In the genomic region with DNA sequence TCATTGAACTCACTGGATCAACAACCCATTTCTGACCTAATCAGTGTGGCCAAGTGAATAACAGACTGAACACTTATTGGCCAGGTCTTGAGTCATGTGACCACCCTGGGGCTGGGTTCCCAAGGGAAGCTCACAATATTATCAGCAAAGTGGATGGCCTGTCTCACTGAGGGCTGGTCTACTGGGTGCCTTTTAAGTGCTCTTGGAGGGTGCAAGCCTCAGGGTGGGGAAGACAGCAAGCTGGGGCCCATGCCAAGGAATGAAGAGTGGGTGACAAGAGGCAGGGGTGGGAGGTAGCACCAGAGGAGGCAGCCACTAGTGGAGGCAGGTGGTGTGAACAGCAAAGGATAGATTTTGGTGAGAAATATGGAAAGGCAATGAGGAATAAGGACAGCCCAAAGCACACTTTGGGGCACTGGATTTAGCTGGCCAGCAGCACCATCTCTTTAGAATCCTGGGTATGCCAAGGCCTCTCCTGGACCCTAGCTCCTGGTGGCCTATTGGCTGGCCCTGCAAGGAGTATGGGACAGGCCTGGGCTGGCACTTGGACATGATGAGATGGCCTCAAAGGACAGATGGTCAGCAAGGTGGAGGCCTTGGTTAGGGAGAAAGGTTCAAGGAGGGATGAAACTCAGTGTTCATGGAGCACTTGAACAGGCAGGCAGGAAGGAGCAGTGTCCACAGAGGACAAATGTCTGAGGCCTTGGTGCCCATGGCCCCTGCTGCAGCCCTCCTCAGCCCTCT, we compare ENCODE assay signal across 11 cellular contexts. TPM values are rescaled to one million over a fixed set of nuclear protein-coding genes. Genes with fewer than 3 reads are reported as not detected.
DNase-seq lines count a peak whose midpoint lies in the region; ATAC-seq and TF ChIP-seq lines count a peak whose summit lies in the region.
"Had no signal": no experiment of that assay in that cellular context is flagged by ENCODE, and none has a peak within 500 bp of the region (broad histone marks: within the 10 kb centered on the region; RNA-seq: fewer than 3 reads in every experiment).

No MANE protein-coding gene starts in this region.

- no peaks in the 10 kb centered on the region for H3K9me2 ChIP-seq in OCI-LY1 (ENCODE audit: low read depth, low read length)

- peaks cover 16% of the 10 kb centered on the region for H3K27me3 Mint-ChIP-seq in endothelial cell (ENCODE audit: unreplicated experiment)

- H3K4me3 Mint-ChIP-seq in endothelial cell (ENCODE audit: unreplicated experiment) = peak overlapping the region; percentile 52

- no peak for ATAC-seq in heart left ventricle

- no peaks in the 10 kb centered on the region for H4K20me1 ChIP-seq in OCI-LY1 (ENCODE audit: insufficient read depth, low read length)

- H3K79me2 ChIP-seq in OCI-LY1 (ENCODE audit: insufficient read depth, low read length) = no peaks in the 10 kb centered on the region

- H3K4me1 ChIP-seq in OCI-LY1 (ENCODE audit: insufficient read depth, low read length, severe bottlenecking) = peaks cover 24% of the 10 kb centered on the region
- peaks cover 2 to 24% (median 19%) of the 10 kb centered on the region in 4 donors for H3K4me1 ChIP-seq in sigmoid colon
- peaks cover 0 to 34% (median 21%) of the 10 kb centered on the region in 12 donors for H3K4me1 ChIP-seq in heart left ventricle

- no peak overlapping the region for H3K9ac ChIP-seq in OCI-LY1 (ENCODE audit: low read length)

- TF ChIP-seq POLR2A in sigmoid colon (IDR thresholded peaks at IDR 0.05) (no peak), heart left ventricle (IDR thresholded peaks at IDR 0.05) (no peak)

- 0 out of 2 replicates have a peak, but pooled peaks cover 7% of the 10 kb centered on the region for H3F3A ChIP-seq in OCI-LY1 (ENCODE audit: insufficient read depth, low read length)

- H3K9me3 ChIP-seq in OCI-LY1 (ENCODE audit: low read length) (no peaks in the 10 kb centered on the region), sigmoid colon (no peaks in the 10 kb centered on the region), heart left ventricle (no peaks in the 10 kb centered on the region)
- H3K9me3 ChIP-seq: prostate gland had no signal

- H3K27ac Mint-ChIP-seq in endothelial cell (ENCODE audit: unreplicated experiment) = peak overlapping the region; percentile 75

- H3K4me1 Mint-ChIP-seq in endothelial cell (ENCODE audit: unreplicated experiment) = peaks cover 5% of the 10 kb centered on the region

- H3K36me3 Mint-ChIP-seq in endothelial cell (ENCODE audit: low read depth, unreplicated experiment) = peaks cover 14% of the 10 kb centered on the region

- no peaks in the 10 kb centered on the region for H3K9me3 Mint-ChIP-seq in endothelial cell (ENCODE audit: unreplicated experiment)
- H3K9me3 Mint-ChIP-seq: H9 had no signal

- TF ChIP-seq CTCF in OCI-LY1 (IDR thresholded peaks at IDR 0.05; ENCODE audit: low read length) (no peak), endothelial cell (IDR thresholded peaks at IDR 0.05; ENCODE audit: unreplicated experiment) (no peak), sigmoid colon (IDR thresholded peaks at IDR 0.05) (no peak), heart left ventricle (IDR thresholded peaks at IDR 0.05) (no peak)

- intact Hi-C loops in sigmoid colon (cut with DNase I) = no loop called here
- intact Hi-C loops in heart left ventricle (cut with DNase I) = loop anchor here in 3 of 10 donors (5.0 kb wide), 1 partner anchor 36 kb away; a partner anchor contains a TSS

- H3K36me3 ChIP-seq in OCI-LY1 (ENCODE audit: insufficient read depth, low read length) (peaks cover 5% of the 10 kb centered on the region; the same call in 1 of the 2 replicates), sigmoid colon (no peaks in the 10 kb centered on the region), heart left ventricle (no peaks in the 10 kb centered on the region)
- H3K36me3 ChIP-seq: prostate gland had no signal

- H3K4me2 ChIP-seq in OCI-LY1 (ENCODE audit: low read length) = no peak overlapping the region

- no peak overlapping the region for H3K4me3 ChIP-seq in OCI-LY1 (ENCODE audit: low read depth, low read length, poor library complexity, severe bottlenecking)
- no peak overlapping the region for H3K4me3 ChIP-seq in sigmoid colon
- no peak overlapping the region for H3K4me3 ChIP-seq in heart left ventricle
- H3K4me3 ChIP-seq: prostate gland had no signal

- no peak overlapping the region for H2AFZ ChIP-seq in OCI-LY1 (ENCODE audit: low read length)

- peak; percentile 9 for DNase-seq in NCI-H748 (lab: John Stamatoyannopoulos, UW; ENCODE audit: unreplicated experiment)
- DNase-seq in NCI-H748 treated with DMSO at 0.1 percent for 48 hours (lab: John Stamatoyannopoulos, UW) = no peak
- DNase-seq in endothelial cell (ENCODE audit: low spot score) = no peak
- DNase-seq in sigmoid colon = no peak
- DNase-seq in heart left ventricle = no peak
- no peak for DNase-seq in NCI-H2081 (lab: John Stamatoyannopoulos, UW)
- DNase-seq in NCI-H146 (lab: John Stamatoyannopoulos, UW) = no peak
- DNase-seq: activated CD4-positive, alpha-beta T cell treated with anti-CD3 and anti-CD28 coated beads, Interleukin-2, amount 50 U/mL, for 1 hour; H9 had no signal

- H3K27me3 ChIP-seq in OCI-LY1 (ENCODE audit: insufficient read depth, low read length) = no peaks in the 10 kb centered on the region
- H3K27me3 ChIP-seq in sigmoid colon = no peaks in the 10 kb centered on the region
- no peaks in the 10 kb centered on the region for H3K27me3 ChIP-seq in heart left ventricle

- H3K27ac ChIP-seq in OCI-LY1 (ENCODE audit: low read depth, low read length, poor library complexity, severe bottlenecking) (peak overlapping the region; percentile 89), sigmoid colon (peak overlapping the region; percentile 92 to 95 (median 92)), heart left ventricle (peak overlapping the region in 3 of 12 donors; percentile 35 to 93 (median 91))

- TF ChIP-seq EP300 in sigmoid colon (IDR thresholded peaks at IDR 0.05) = no peak

RNA-seq across cellular contexts. Expression of a gene that starts 34.2 kb away (rescaled TPM):
- total RNA-seq in endothelial cell (ENCODE audit: unreplicated experiment) (36.4 TPM), sigmoid colon (10 to 100 TPM; 15.2 to 22.5 (median 20.2) TPM), heart left ventricle (10 to 100 TPM; 30.0 to 46.3 (median 37.7) TPM)
- polyA plus RNA-seq in sigmoid colon (10 to 100 TPM; 21.6 to 41.2 (median 25.4) TPM), heart left ventricle (10 to 100 TPM; 30.7 to 46.6 TPM)
